Comparison of ENCODE assay signal across 8 cellular contexts in the genomic region with DNA sequence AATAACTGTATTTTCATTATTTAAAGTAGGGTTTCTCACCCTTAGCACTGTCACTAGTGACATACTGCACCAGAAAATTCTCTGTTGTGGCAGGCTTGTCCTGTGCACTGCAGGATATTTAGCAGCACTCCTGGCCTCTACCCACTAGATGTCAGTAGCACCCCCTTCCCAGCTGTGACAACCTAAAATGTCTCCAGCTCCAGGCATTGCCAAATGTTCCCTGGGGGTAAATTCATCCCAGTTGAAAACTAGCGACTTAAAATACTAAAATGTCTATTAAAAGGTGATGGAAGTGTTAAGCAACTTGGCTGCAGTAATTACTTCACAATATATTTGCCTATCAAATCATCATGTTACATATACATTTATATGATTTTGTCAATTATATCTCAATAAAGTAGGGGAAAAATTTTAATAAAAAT.
DNase-seq lines count a peak whose midpoint lies in the region; ATAC-seq and FAIRE-seq lines count a peak whose summit lies in the region.

No MANE protein-coding gene starts in this region.

- H3K4me3 Mint-ChIP-seq in activated CD4-positive, alpha-beta memory T cell treated with anti-CD3 and anti-CD28 coated beads for 36 hours, result no peak overlapping the region

- peaks cover 22% of the 10 kb centered on the region for H3K4me1 Mint-ChIP-seq in activated CD4-positive, alpha-beta memory T cell treated with anti-CD3 and anti-CD28 coated beads for 36 hours (ENCODE audit: low read depth)

- intact Hi-C loops in activated CD4-positive, alpha-beta memory T cell treated with anti-CD3 and anti-CD28 coated beads for 36 hours (cut with micrococcal nuclease), result loop anchor here (1.0 kb wide), 3 partner anchors 75 to 164 kb away; a partner anchor contains a TSS

- ATAC-seq in HG03432 (IDR thresholded peaks at IDR 0.05; ENCODE audit: unreplicated experiment), result peak; percentile 71

- CTCF ChIA-PET in activated CD4-positive, alpha-beta memory T cell treated with anti-CD3 and anti-CD28 coated beads for 36 hours (lab: Charles Lee), result interaction anchor here (0.6 to 3.4 kb wide), 18 partner anchors 9 to 171 kb away, joined by 3 to 56 read pairs (median 4); a partner anchor contains a TSS

- POLR2A ChIA-PET in activated CD4-positive, alpha-beta memory T cell treated with anti-CD3 and anti-CD28 coated beads for 36 hours (lab: Charles Lee), result no interaction called here

- DNase-seq in activated CD8-positive, alpha-beta memory T cell treated with anti-CD3 and anti-CD28 coated beads for 1 hour (ENCODE audit: extremely low read depth in 1 of 2, low read depth in 1 of 2), result peak; percentile 23 to 28
- no peak for DNase-seq in activated CD8-positive, alpha-beta memory T cell treated with anti-CD3 and anti-CD28 coated beads, Interleukin-2, amount 50 U/mL, for 48 hours
- peak; percentile 33 for DNase-seq in NCI-H748 treated with DMSO at 0.1 percent for 48 hours (lab: John Stamatoyannopoulos, UW)
- peak; percentile 75 for DNase-seq in activated CD4-positive, alpha-beta memory T cell treated with anti-CD3 and anti-CD28 coated beads for 36 hours
- peak; percentile 60 for DNase-seq in mucosa of gallbladder (ENCODE audit: low spot score)
- peak; percentile 26 to 29 for DNase-seq in stimulated activated CD8-positive, alpha-beta memory T cell treated with anti-CD3 and anti-CD28 coated beads, Interleukin-7, amount 100 ng/mL, for 4 hours (ENCODE audit: low read depth in 2 of 2)

- H3K36me3 Mint-ChIP-seq in activated CD4-positive, alpha-beta memory T cell treated with anti-CD3 and anti-CD28 coated beads for 36 hours, result peaks cover 13% of the 10 kb centered on the region

- FAIRE-seq in endometrium (lab: Jason Lieb, UNC), result peak; percentile 51

- H3K9me3 Mint-ChIP-seq in activated CD4-positive, alpha-beta memory T cell treated with anti-CD3 and anti-CD28 coated beads for 36 hours, result no peaks in the 10 kb centered on the region

- H3K27me3 Mint-ChIP-seq in activated CD4-positive, alpha-beta memory T cell treated with anti-CD3 and anti-CD28 coated beads for 36 hours, result no peaks in the 10 kb centered on the region

- H3K27ac Mint-ChIP-seq in activated CD4-positive, alpha-beta memory T cell treated with anti-CD3 and anti-CD28 coated beads for 36 hours, result no peak overlapping the region
